ENCODE assay signal across 11 cellular contexts in the genomic region with DNA sequence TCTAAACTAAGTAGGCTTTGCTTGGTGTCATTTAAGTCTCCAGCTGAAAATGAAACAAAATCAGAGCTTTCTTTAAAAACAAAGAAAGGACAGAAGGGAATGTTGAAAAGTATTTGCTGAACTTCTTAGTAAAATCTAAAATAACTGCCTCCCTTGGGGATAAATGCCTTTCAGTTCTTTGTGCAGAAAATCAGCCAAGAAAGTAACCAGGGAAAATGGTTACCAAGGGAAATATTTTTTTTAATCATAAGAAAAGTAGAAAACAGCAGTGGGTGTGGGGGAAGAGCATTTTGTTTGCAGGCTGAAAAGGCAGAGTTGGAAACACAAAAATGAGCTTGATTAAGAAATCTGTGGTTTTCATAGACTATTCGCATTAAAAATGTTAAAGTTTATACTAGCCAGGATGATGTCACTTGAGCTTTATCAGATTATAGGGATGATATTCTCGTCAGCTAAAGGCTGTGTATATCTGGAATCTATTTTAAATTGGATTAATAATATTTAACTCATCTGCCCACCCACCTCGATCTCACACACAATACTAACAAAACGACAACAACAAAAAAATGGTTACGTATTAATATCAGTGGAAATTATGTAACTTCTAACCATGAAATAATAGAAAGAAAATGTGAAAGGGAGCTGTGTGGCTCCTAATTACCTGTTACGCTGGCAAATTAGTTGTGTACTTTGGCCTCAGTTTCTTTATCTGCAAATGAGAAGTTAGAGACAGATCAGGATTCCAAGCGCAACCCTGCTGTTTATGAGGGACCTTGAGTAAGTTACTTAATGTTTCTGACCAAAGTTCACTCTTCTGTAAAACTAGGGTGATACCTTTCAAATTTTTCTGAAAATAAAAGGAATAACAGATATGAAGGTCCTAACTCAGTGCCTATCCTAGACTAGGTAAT. TPM values are rescaled to one million over a fixed set of nuclear protein-coding genes. Genes with fewer than 3 reads are reported as not detected.
A peak's percentile ranks its signal among the peaks of the same experiment; 100 is the strongest.
DNase-seq lines count a peak whose midpoint lies in the region; ATAC-seq and TF ChIP-seq lines count a peak whose summit lies in the region.
"Had no signal": no experiment of that assay in that cellular context is flagged by ENCODE, and none has a peak within 500 bp of the region (broad histone marks: within the 10 kb centered on the region; RNA-seq: fewer than 3 reads in every experiment).

A gene (minus strand): TSS at position 51 of the 911 bp plus-strand sequence. CDS start 13,124 bp downstream, outside the sequence.

- peak within 1 kb of the TSS in 2 of 3 experiments; percentile 58 to 61 for H3K4me3 Mint-ChIP-seq in nephron
- H3K4me3 Mint-ChIP-seq: activated CD4-positive, alpha-beta T cell treated with anti-CD3 and anti-CD28 coated beads for 36 hours had no signal

- H3K4me1 ChIP-seq in esophagus squamous epithelium: peaks cover 0 to 5% (median 0%) of the 10 kb centered on the region in 3 donors
- H3K4me1 ChIP-seq in aorta (ENCODE audit: control insufficient read depth in 1 of 2, insufficient read depth in 2 of 2, low read length in 2 of 2): peaks cover 0 to 2% of the 10 kb centered on the region in 2 donors

- ATAC-seq in Right ventricle myocardium inferior: peak; percentile 23
- ATAC-seq in aorta (ENCODE audit: low FRiP score): peak; percentile 77
- no peak for ATAC-seq in GM19023 (IDR thresholded peaks at IDR 0.05; ENCODE audit: unreplicated experiment)
- ATAC-seq: activated CD4-positive, alpha-beta T cell treated with anti-CD3 and anti-CD28 coated beads for 36 hours had no signal

- H3K36me3 Mint-ChIP-seq in nephron (ENCODE audit: low read depth): peaks cover 9% of the 10 kb centered on the region

- no peaks in the 10 kb centered on the region for H3K27me3 Mint-ChIP-seq in nephron (ENCODE audit: low read depth)
- H3K27me3 Mint-ChIP-seq: activated CD4-positive, alpha-beta T cell treated with anti-CD3 and anti-CD28 coated beads for 36 hours had no signal

- peaks cover 11% of the 10 kb centered on the region for H3K9me3 Mint-ChIP-seq in nephron

- in situ Hi-C loops in GM13977 (cut with MboI; ENCODE audit: low pct_unique_long_range_greater_than_20kb, low sequenced_read_pairs, unreplicated experiment): no loop called here

- no peaks in the 10 kb centered on the region for H3K27me3 ChIP-seq in esophagus squamous epithelium
- H3K27me3 ChIP-seq in aorta (ENCODE audit: control insufficient read depth in 1 of 2, insufficient read depth in 2 of 2, low read length in 1 of 2): no peaks in the 10 kb centered on the region

- no peak for TF ChIP-seq POLR2A in esophagus squamous epithelium (IDR thresholded peaks at IDR 0.05)

- H3K4me3 ChIP-seq in esophagus squamous epithelium: peak within 1 kb of the TSS in 3 of 4 donors; percentile 5 to 54 (median 13)
- peak within 1 kb of the TSS; percentile 67 to 76 for H3K4me3 ChIP-seq in aorta (ENCODE audit: low read length in 2 of 2)

- H3K27ac Mint-ChIP-seq in nephron: peak within 1 kb of the TSS; percentile 91 to 97 (median 91)
- H3K27ac Mint-ChIP-seq: activated CD4-positive, alpha-beta T cell treated with anti-CD3 and anti-CD28 coated beads for 36 hours had no signal

- H3K9me3 ChIP-seq in esophagus squamous epithelium (no peaks in the 10 kb centered on the region), aorta (ENCODE audit: control insufficient read depth, low read length) (no peaks in the 10 kb centered on the region)

- H3K27ac ChIP-seq in esophagus squamous epithelium (peak within 1 kb of the TSS in 2 of 4 donors; percentile 27 to 50), aorta (ENCODE audit: low read depth in 1 of 2, low read length in 2 of 2) (peak within 1 kb of the TSS; percentile 64 to 83)

- 67 to 73% methylated on average over 7 of the region's 7 CpGs for WGBS in esophagus squamous epithelium, 2 donors
- 5 to 7% methylated on average over 7 of the region's 7 CpGs for WGBS in aorta, 2 donors

- DNase-seq in Right ventricle myocardium inferior (ENCODE audit: missing footprints): no peak
- no peak for DNase-seq in cardiac septum (ENCODE audit: low spot score)
- no peak for DNase-seq in esophagus squamous epithelium (lab: John Stamatoyannopoulos, UW)
- DNase-seq in aorta: no peak
- no peak for DNase-seq in GM13977 (ENCODE audit: low spot score)
- no peak for DNase-seq in OCI-M2 (lab: John Stamatoyannopoulos, UW; ENCODE audit: unreplicated experiment)
- DNase-seq: activated CD4-positive, alpha-beta T cell treated with anti-CD3 and anti-CD28 coated beads for 36 hours; AML-193; NCI-H510A had no signal

- TF ChIP-seq CTCF in esophagus squamous epithelium (IDR thresholded peaks at IDR 0.05): no peak
- TF ChIP-seq CTCF in nephron (IDR thresholded peaks at IDR 0.05; ENCODE audit: unreplicated experiment in 3 of 3): no peak
- TF ChIP-seq CTCF in GM13977 (IDR thresholded peaks at IDR 0.05; ENCODE audit: extremely low read depth, insufficient read depth, missing control alignments): no peak

- peaks cover 14% of the 10 kb centered on the region for H3K4me1 Mint-ChIP-seq in nephron
- H3K4me1 Mint-ChIP-seq: activated CD4-positive, alpha-beta T cell treated with anti-CD3 and anti-CD28 coated beads for 36 hours had no signal

- intact Hi-C loops in Right ventricle myocardium inferior (cut with DNase I) (loop anchor here (10.0 kb wide), 1 partner anchor 69 kb away; no protein-coding TSS in a partner anchor), cardiac septum (cut with DNase I) (loop anchor here (5.0 kb wide), 1 partner anchor 76 kb away; no protein-coding TSS in a partner anchor), esophagus squamous epithelium (cut with DNase I) (no loop called here), aorta (cut with DNase I) (loop anchor here (2.0 to 5.0 kb wide), 3 partner anchors 49 to 71 kb away; no protein-coding TSS in a partner anchor)

- H3K36me3 ChIP-seq in esophagus squamous epithelium (no peaks in the 10 kb centered on the region), aorta (ENCODE audit: control insufficient read depth in 1 of 2, insufficient read depth in 2 of 2, low read length in 1 of 2) (peaks cover 0 to 2% of the 10 kb centered on the region in 2 donors)

RNA-seq across cellular contexts. Expression of the gene that starts here (rescaled TPM):
- 8.5 TPM for total RNA-seq in Right ventricle myocardium inferior
- 8.0 TPM for total RNA-seq in cardiac septum
- total RNA-seq in esophagus squamous epithelium: 10 to 100 TPM in 1 of 4 donors, 1 to 10 TPM in 2, under 1 TPM in 1; 0.57 to 13.1 (median 3.5) TPM
- total RNA-seq in aorta: 10 to 100 TPM; 54.6 to 65.6 TPM
- 100 to 1,000 TPM in 1 of 2 donors, 10 to 100 TPM in 1; 47.8 to 102 TPM for polyA plus RNA-seq in aorta
- total RNA-seq: activated CD4-positive, alpha-beta T cell treated with anti-CD3 and anti-CD28 coated beads for 36 hours had no signal
